Comparison of ENCODE assay signal across 17 cellular contexts in the genomic region with DNA sequence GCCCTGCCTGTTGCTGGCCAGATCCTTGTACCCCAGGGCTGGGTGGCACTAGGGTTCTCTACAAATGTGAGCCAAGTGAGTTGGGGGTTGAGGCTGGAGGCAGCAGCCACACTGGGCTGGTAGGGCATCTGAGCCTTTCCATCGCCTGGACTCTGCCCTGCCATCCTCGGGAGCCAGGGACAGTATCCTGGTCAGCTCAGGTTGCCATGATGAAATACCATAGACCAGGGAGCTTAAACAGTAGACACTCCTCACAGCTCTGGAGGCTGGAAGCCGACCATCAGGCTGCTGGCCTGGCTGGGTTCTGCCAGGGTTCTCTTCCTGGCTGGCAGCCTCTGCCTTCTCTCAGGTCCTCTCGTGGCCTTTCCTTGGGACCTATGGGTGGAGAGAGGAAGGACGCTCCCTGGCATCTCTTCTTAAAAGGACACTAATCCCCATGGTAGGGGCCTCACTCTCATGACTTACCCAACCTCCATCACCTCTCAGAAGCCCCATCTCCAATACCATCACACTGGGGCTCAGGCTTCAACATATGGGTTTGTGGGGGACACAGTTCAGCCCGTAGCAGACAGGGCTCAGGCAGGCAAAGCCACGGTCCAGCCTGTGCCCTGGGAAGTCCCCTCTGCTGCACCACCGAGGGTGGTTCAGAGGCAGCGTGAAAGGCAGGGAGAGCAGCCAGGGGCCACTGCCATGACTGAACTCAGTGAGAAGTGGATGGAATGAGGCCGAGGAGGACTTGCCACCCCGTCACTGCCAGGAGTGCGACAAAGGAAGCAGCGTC. TPM values are rescaled to one million over a fixed set of nuclear protein-coding genes. Genes with fewer than 3 reads are reported as not detected.
DNase-seq lines count a peak whose midpoint lies in the region; ATAC-seq and TF ChIP-seq lines count a peak whose summit lies in the region.
"Had no signal": no experiment of that assay in that cellular context is flagged by ENCODE, and none has a peak within 500 bp of the region (broad histone marks: within the 10 kb centered on the region; RNA-seq: fewer than 3 reads in every experiment).

No MANE protein-coding gene starts in this region.

- no peak overlapping the region for H3K9ac ChIP-seq in iPS-20b (ENCODE audit: low read depth, low read length)
- no peak overlapping the region for H3K9ac ChIP-seq in rectal smooth muscle tissue (ENCODE audit: low read length)

- no peaks in the 10 kb centered on the region for H3K27me3 ChIP-seq in GM23338 (ENCODE audit: insufficient read depth)
- H3K27me3 ChIP-seq in SJCRH30: no peaks in the 10 kb centered on the region
- H3K27me3 ChIP-seq in iPS-20b (ENCODE audit: insufficient read depth, low read length): no peaks in the 10 kb centered on the region
- no peaks in the 10 kb centered on the region for H3K27me3 ChIP-seq in rectal smooth muscle tissue (ENCODE audit: control insufficient read depth, insufficient read depth, low read length)
- H3K27me3 ChIP-seq: SJSA1 had no signal

- no peaks in the 10 kb centered on the region; the same call in 2 of the 3 replicates for H3K36me3 Mint-ChIP-seq in GM23338 (ENCODE audit: low read depth)
- H3K36me3 Mint-ChIP-seq: CD14-positive monocyte had no signal

- peaks cover 5% of the 10 kb centered on the region for H3K27me3 Mint-ChIP-seq in GM23338 (ENCODE audit: insufficient read depth, low read depth, poor library complexity)
- H3K27me3 Mint-ChIP-seq in stimulated activated naive CD8-positive, alpha-beta T cell treated with anti-CD3 and anti-CD28 coated beads, Interleukin-15, amount 100 ng/mL, for 72 hours: peaks cover 27% of the 10 kb centered on the region

- peak overlapping the region; percentile 30; the same call in 1 of the 2 replicates for H3K27ac Mint-ChIP-seq in GM23338
- no peak overlapping the region for H3K27ac Mint-ChIP-seq in stimulated activated naive CD8-positive, alpha-beta T cell treated with anti-CD3 and anti-CD28 coated beads, Interleukin-15, amount 100 ng/mL, for 72 hours

- H3K36me3 ChIP-seq in GM23338 (ENCODE audit: insufficient read depth) (no peaks in the 10 kb centered on the region), SJCRH30 (no peaks in the 10 kb centered on the region), iPS-20b (ENCODE audit: insufficient read depth, low read depth, low read length) (no peaks in the 10 kb centered on the region), rectal smooth muscle tissue (ENCODE audit: control insufficient read depth, insufficient read depth, low read length) (no peaks in the 10 kb centered on the region)
- H3K36me3 ChIP-seq: SJSA1 had no signal

- no peaks in the 10 kb centered on the region for H3K9me3 Mint-ChIP-seq in GM23338
- H3K9me3 Mint-ChIP-seq in stimulated activated naive CD8-positive, alpha-beta T cell treated with anti-CD3 and anti-CD28 coated beads, Interleukin-15, amount 100 ng/mL, for 72 hours: no peaks in the 10 kb centered on the region

- H3K27ac ChIP-seq in GM23338 (ENCODE audit: low read depth) (no peak overlapping the region; the same call in 1 of the 2 replicates), SJCRH30 (peak overlapping the region; percentile 22), iPS-20b (ENCODE audit: low read length) (peak overlapping the region; percentile 14), rectal smooth muscle tissue (ENCODE audit: low read depth, low read length) (peak overlapping the region; percentile 67)
- H3K27ac ChIP-seq: A549, SJSA1 had no signal

- in situ Hi-C loops in GM13977 (cut with MboI; ENCODE audit: low pct_unique_long_range_greater_than_20kb, low sequenced_read_pairs, unreplicated experiment): no loop called here

- TF ChIP-seq CTCF in GM23338 (conservative IDR thresholded peaks at IDR 0.05; ENCODE audit: low read depth in 2 of 2) (no peak), GM13977 (IDR thresholded peaks at IDR 0.05; ENCODE audit: extremely low read depth, insufficient read depth, missing control alignments) (no peak)

- no peak overlapping the region for H2AFZ ChIP-seq in GM23338

- peaks cover 20% of the 10 kb centered on the region for H3K4me1 Mint-ChIP-seq in GM23338
- H3K4me1 Mint-ChIP-seq in stimulated activated naive CD8-positive, alpha-beta T cell treated with anti-CD3 and anti-CD28 coated beads, Interleukin-15, amount 100 ng/mL, for 72 hours: no peaks in the 10 kb centered on the region
- H3K4me1 Mint-ChIP-seq: CD14-positive monocyte had no signal

- no peak overlapping the region for H3K4me3 ChIP-seq in GM23338
- H3K4me3 ChIP-seq in SJCRH30: no peak overlapping the region
- no peak overlapping the region for H3K4me3 ChIP-seq in iPS-20b (ENCODE audit: low read length)
- no peak overlapping the region for H3K4me3 ChIP-seq in rectal smooth muscle tissue (ENCODE audit: low read length)
- H3K4me3 ChIP-seq: A549, SJSA1 had no signal

- H3K4me3 Mint-ChIP-seq in GM23338: no peak overlapping the region
- no peak overlapping the region for H3K4me3 Mint-ChIP-seq in stimulated activated naive CD8-positive, alpha-beta T cell treated with anti-CD3 and anti-CD28 coated beads, Interleukin-15, amount 100 ng/mL, for 72 hours
- H3K4me3 Mint-ChIP-seq: CD14-positive monocyte had no signal

- no peak overlapping the region for H3K4me2 ChIP-seq in GM23338
- H3K4me2 ChIP-seq: A549 had no signal

- no peaks in the 10 kb centered on the region for H4K20me1 ChIP-seq in GM23338 (replicated peaks; ENCODE audit: insufficient read depth)

- H3F3A ChIP-seq in GM23338 (replicated peaks; ENCODE audit: low read depth): 0 out of 2 replicates have a peak, but pooled peaks cover 3% of the 10 kb centered on the region

- DNase-seq in GM23338 (ENCODE audit: low spot score): no peak
- no peak for DNase-seq in SJCRH30
- no peak for DNase-seq in SHP77 treated with DMSO at 0.1 percent for 48 hours (lab: John Stamatoyannopoulos, UW)
- no peak for DNase-seq in GM13977 (ENCODE audit: low spot score)
- DNase-seq in stimulated activated naive CD8-positive, alpha-beta T cell treated with anti-CD3 and anti-CD28 coated beads, Interleukin-15, amount 100 ng/mL, for 72 hours: no peak
- DNase-seq in LoVo (ENCODE audit: low spot score): no peak
- DNase-seq: Caco-2, GOT3, MM.1S, NCI-H1105 treated with DMSO at 0.1 percent for 48 hours, NCI-H187, NCI-H446 treated with DMSO at 0.1 percent for 48 hours had no signal

- no peak for ATAC-seq in GM23338
- no peak for ATAC-seq in stimulated activated naive CD8-positive, alpha-beta T cell treated with anti-CD3 and anti-CD28 coated beads, Interleukin-15, amount 100 ng/mL, for 72 hours

- H3K9me3 ChIP-seq in SJCRH30 (replicated peaks) (no peaks in the 10 kb centered on the region), iPS-20b (ENCODE audit: insufficient read depth, low read depth, low read length) (no peaks in the 10 kb centered on the region)
- H3K9me3 ChIP-seq: A549, Caco-2, SJSA1 had no signal

- H3K79me2 ChIP-seq in GM23338 (replicated peaks; ENCODE audit: insufficient read depth): no peaks in the 10 kb centered on the region

- no peaks in the 10 kb centered on the region for H3K4me1 ChIP-seq in GM23338 (ENCODE audit: insufficient read depth)
- H3K4me1 ChIP-seq in SJCRH30: peaks cover 53% of the 10 kb centered on the region
- H3K4me1 ChIP-seq in iPS-20b (ENCODE audit: insufficient read depth, low read length): no peaks in the 10 kb centered on the region; the same call in 1 of the 2 replicates
- peaks cover 33% of the 10 kb centered on the region for H3K4me1 ChIP-seq in rectal smooth muscle tissue (ENCODE audit: control insufficient read depth, insufficient read depth, low read length)
- H3K4me1 ChIP-seq: Caco-2 had no signal

- H3K9me2 ChIP-seq in GM23338 (ENCODE audit: insufficient read depth): no peaks in the 10 kb centered on the region

TF ChIP-seq in GM23338, 12 proteins besides CTCF, POLR2A, EP300 and RAD21:
- TF ChIP-seq JUNB (IDR thresholded peaks at IDR 0.05; ENCODE audit: unreplicated experiment): no peak
- no peak for TF ChIP-seq ZNF114 (CRISPR knock-in tag; IDR thresholded peaks at IDR 0.05)
- TF ChIP-seq NANOG (IDR thresholded peaks at IDR 0.05; ENCODE audit: borderline replicate concordance): no peak
- no peak for TF ChIP-seq CREB1 (CRISPR knock-in tag; IDR thresholded peaks at IDR 0.05; ENCODE audit: low read depth)
- TF ChIP-seq ZNF331 (CRISPR knock-in tag; IDR thresholded peaks at IDR 0.05; ENCODE audit: low read depth): no peak

RNA-seq across cellular contexts. Expression of a gene that starts 50.1 kb away (rescaled TPM):
- 2.6 and 4.7 TPM in 2 replicates for total RNA-seq in GM23338 (2014; rRNA removed; shearing (Covaris generic))
- 1.3 and 2.1 TPM in 2 replicates for polyA plus RNA-seq in GM23338 (2016; fragmentation: Nextera tagmentation; extraction: Ambion mirVana)
- 5.6 and 5.8 TPM in 2 replicates for total RNA-seq in SJCRH30 (2014; rRNA removed; shearing (Covaris generic))
- polyA plus RNA-seq: CD14-positive monocyte had no signal
